Comparison of ENCODE assay signal across 1 cellular context in genomic region chr3:73572371-73572770, GRCh38.
TF ChIP-seq lines count a peak whose summit lies in the region.

No MANE protein-coding gene starts in this region.

TF ChIP-seq in HEK293, 187 proteins besides CTCF, POLR2A, EP300 and RAD21 (continued from another document):
- TF ChIP-seq PRDM10 (tag by site-specific recombination; IDR thresholded peaks at IDR 0.05) (peak; percentile 77), ZBTB48 (tag by site-specific recombination; IDR thresholded peaks at IDR 0.05) (no peak), YY1 (tag by site-specific recombination; IDR thresholded peaks at IDR 0.05) (no peak), ZNF76 (tag by site-specific recombination; IDR thresholded peaks at IDR 0.05; ENCODE audit: borderline replicate concordance, low read depth) (no peak), ZFP69B (tag by site-specific recombination; IDR thresholded peaks at IDR 0.05) (no peak), FEZF1 (tag by site-specific recombination; IDR thresholded peaks at IDR 0.05) (peak; percentile 53)
